27 cellular contexts compared by ENCODE assay signal in genomic region chr18:43383031-43383430, GRCh38.
"Had no signal": no experiment of that assay in that cellular context is flagged by ENCODE, and none has a peak within 500 bp of the region (broad histone marks: within the 10 kb centered on the region; RNA-seq: fewer than 3 reads in every experiment).

No MANE protein-coding gene starts in this region.

- H3K4me1 ChIP-seq: esophagus muscularis mucosa, foreskin keratinocyte, heart right ventricle, left lung, neural progenitor cell, prostate gland, right atrium auricular region, stomach, thyroid gland, vagina had no signal

- H3K4me3 Mint-ChIP-seq: naive thymus-derived CD4-positive, alpha-beta T cell; nephron; neural progenitor cell had no signal

- H3K4me1 Mint-ChIP-seq: naive thymus-derived CD4-positive, alpha-beta T cell; nephron had no signal

- H3K27ac Mint-ChIP-seq: naive thymus-derived CD4-positive, alpha-beta T cell; nephron; neural progenitor cell had no signal

- H3K9me3 Mint-ChIP-seq: nephron, neural progenitor cell had no signal

- H3K36me3 ChIP-seq: esophagus muscularis mucosa, heart right ventricle, left lung, neural progenitor cell, prostate gland, right atrium auricular region, stomach, thyroid gland, vagina had no signal

- H3K36me3 Mint-ChIP-seq: naive thymus-derived CD4-positive, alpha-beta T cell; neural progenitor cell had no signal

- H3K9me3 ChIP-seq: esophagus muscularis mucosa, heart right ventricle, left lung, prostate gland, right atrium auricular region, stomach, thyroid gland, vagina had no signal

- DNase-seq: dermis blood vessel endothelial cell; effector memory CD4-positive, alpha-beta T cell; foreskin keratinocyte; glutamatergic neuron; heart right ventricle; hippocampal formation; left cardiac atrium; left lung; mesenchymal stem cell; midbrain; naive thymus-derived CD4-positive, alpha-beta T cell; stimulated activated CD4-positive, alpha-beta T cell treated with anti-CD3 and anti-CD28 coated beads, Interleukin-12 subunit alpha, Interleukin-12 subunit beta, amount 100 ng/mL, for 4 hours; stimulated activated CD4-positive, alpha-beta T cell treated with anti-CD3 and anti-CD28 coated beads, Interleukin-1b, Interleukin-23, amount 100 ng/mL, for 48 hours; stimulated activated CD4-positive, alpha-beta T cell treated with anti-CD3 and anti-CD28 coated beads, Interleukin-4, amount 100 ng/mL, for 1 hour; stimulated activated CD8-positive, alpha-beta memory T cell treated with anti-CD3 and anti-CD28 coated beads, Interleukin-4, amount 100 ng/mL, for 48 hours; stimulated activated naive CD4-positive, alpha-beta T cell treated with Interleukin-2 at 50 U/mL for 16 hours; stomach; thyroid gland; trophoblast cell had no signal

- H3K27me3 ChIP-seq: esophagus muscularis mucosa, foreskin keratinocyte, heart right ventricle, left lung, neural progenitor cell, right atrium auricular region, stomach, thyroid gland, vagina had no signal

- H3K4me3 ChIP-seq: esophagus muscularis mucosa, heart right ventricle, left lung, neural progenitor cell, prostate gland, right atrium auricular region, smooth muscle cell, stomach, thyroid gland, vagina had no signal

- ATAC-seq: foreskin keratinocyte; heart right ventricle; left cardiac atrium; left lung; naive thymus-derived CD4-positive, alpha-beta T cell; sciatic nerve had no signal

- H3K27ac ChIP-seq: esophagus muscularis mucosa, foreskin keratinocyte, heart right ventricle, left lung, neural progenitor cell, prostate gland, right atrium auricular region, stomach, thyroid gland, vagina had no signal
